ENCODE assay signal across 8 cellular contexts in the genomic region with DNA sequence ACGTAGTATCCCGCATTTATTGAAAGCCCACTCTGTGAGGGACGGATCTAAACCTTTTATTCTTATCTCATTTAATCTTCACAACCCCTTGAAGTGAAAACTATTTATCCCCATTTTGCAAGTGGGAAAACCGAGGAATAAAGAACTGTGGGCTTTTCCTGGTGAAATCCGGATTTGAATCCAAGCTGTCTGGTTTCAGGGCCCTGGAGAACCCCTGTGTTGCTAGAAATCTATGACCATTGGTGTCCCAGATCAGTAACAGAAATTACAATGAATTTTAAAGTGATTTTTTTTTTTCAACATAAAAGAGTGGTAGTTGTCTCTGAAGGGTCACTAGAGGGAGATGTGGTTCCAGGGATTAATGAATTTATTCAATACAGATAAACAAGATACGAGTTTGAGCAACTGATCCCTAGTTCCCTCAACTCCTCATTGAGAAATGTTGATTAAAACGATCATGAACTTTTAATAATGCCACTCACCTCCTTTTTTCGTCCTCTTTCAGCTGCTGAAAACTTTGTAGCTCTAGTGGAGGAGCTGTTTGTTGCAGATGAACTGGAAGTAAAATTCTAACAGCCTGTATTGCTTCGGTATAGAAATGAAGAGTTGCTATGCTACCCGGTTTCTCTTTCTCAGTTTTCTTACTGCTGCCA. TPM values are rescaled to one million over a fixed set of nuclear protein-coding genes. Genes with fewer than 3 reads are reported as not detected.
A peak's percentile ranks its signal among the peaks of the same experiment; 100 is the strongest.
DNase-seq lines count a peak whose midpoint lies in the region; TF ChIP-seq lines count a peak whose summit lies in the region.

No MANE protein-coding gene starts in this region.

- intact Hi-C loops in activated naive CD4-positive, alpha-beta T cell treated with anti-CD3 and anti-CD28 coated beads for 36 hours (cut with micrococcal nuclease): loop anchor here (1.0 to 2.0 kb wide), 14 partner anchors 22 to 799 kb away; a partner anchor contains a TSS
- intact Hi-C loops in adrenal gland (cut with DNase I): loop anchor here in 1 of 2 donors (10.0 kb wide), 1 partner anchor 295 kb away; no protein-coding TSS in a partner anchor

- peak overlapping the region; percentile 99 for H3K27ac Mint-ChIP-seq in activated naive CD4-positive, alpha-beta T cell treated with anti-CD3 and anti-CD28 coated beads for 36 hours

- H3K4me3 Mint-ChIP-seq in activated naive CD4-positive, alpha-beta T cell treated with anti-CD3 and anti-CD28 coated beads for 36 hours: peak overlapping the region; percentile 100

- TF ChIP-seq CTCF in adrenal gland (IDR thresholded peaks at IDR 0.05): peak; percentile 13 to 71 (median 54)

- WGBS in adrenal gland, 4 donors: 3 to 4% (median 3%) methylated on average over 10 of the region's 10 CpGs

- H3K9me3 Mint-ChIP-seq in activated naive CD4-positive, alpha-beta T cell treated with anti-CD3 and anti-CD28 coated beads for 36 hours: no peaks in the 10 kb centered on the region

- no peak for DNase-seq in activated naive CD4-positive, alpha-beta T cell treated with anti-CD3 and anti-CD28 coated beads for 36 hours
- DNase-seq in activated naive CD4-positive, alpha-beta T cell treated with anti-CD3 and anti-CD28 coated beads, Interleukin-2, amount 50 U/mL, for 16 hours: no peak
- peak; percentile 29 for DNase-seq in MV-4-11 (lab: John Stamatoyannopoulos, UW)
- DNase-seq in adrenal gland: no peak
- DNase-seq in iris pigment epithelial cell (ENCODE audit: low read depth): peak; percentile 70
- no peak for DNase-seq in ureter (ENCODE audit: low spot score)
- DNase-seq in iPS-NIHi7 (ENCODE audit: extremely low spot score): no peak

- peak overlapping the region; percentile 8 to 91 (median 76) for H3K4me3 ChIP-seq in adrenal gland
- peak overlapping the region; percentile 90 to 98 (median 97) for H3K4me3 ChIP-seq in subcutaneous abdominal adipose tissue (ENCODE audit: low read depth in 1 of 5, low read length in 5 of 5)

- no peaks in the 10 kb centered on the region for H3K27me3 Mint-ChIP-seq in activated naive CD4-positive, alpha-beta T cell treated with anti-CD3 and anti-CD28 coated beads for 36 hours (ENCODE audit: low read depth)

- no peaks in the 10 kb centered on the region for H3K27me3 ChIP-seq in adrenal gland
- no peaks in the 10 kb centered on the region for H3K27me3 ChIP-seq in subcutaneous abdominal adipose tissue (ENCODE audit: control insufficient read depth in 5 of 5, insufficient read depth in 4 of 5, low read length in 5 of 5)

- no peak for TF ChIP-seq POLR2A in adrenal gland (IDR thresholded peaks at IDR 0.05)

- CTCF ChIA-PET in activated naive CD4-positive, alpha-beta T cell treated with anti-CD3 and anti-CD28 coated beads for 36 hours (lab: Charles Lee): interaction anchor here (0.9 to 4.6 kb wide), 26 partner anchors 9 to 302 kb away, joined by 3 to 33 read pairs (median 5); a partner anchor contains a TSS

- H3K9ac ChIP-seq in subcutaneous abdominal adipose tissue (ENCODE audit: low read length in 5 of 5): peak overlapping the region; percentile 88 to 99 (median 97)

- peaks cover 53% of the 10 kb centered on the region for H3K4me1 Mint-ChIP-seq in activated naive CD4-positive, alpha-beta T cell treated with anti-CD3 and anti-CD28 coated beads for 36 hours (ENCODE audit: low read depth)

- H3K27ac ChIP-seq in adrenal gland: peak overlapping the region; percentile 73 to 89 (median 87)
- peak overlapping the region; percentile 91 for H3K27ac ChIP-seq in subcutaneous abdominal adipose tissue (ENCODE audit: low read depth, low read length)

- H3K36me3 Mint-ChIP-seq in activated naive CD4-positive, alpha-beta T cell treated with anti-CD3 and anti-CD28 coated beads for 36 hours (ENCODE audit: low read depth): peaks cover 55% of the 10 kb centered on the region

- H3K4me1 ChIP-seq in adrenal gland (replicated peaks in 1 of 2) (peaks cover 25 to 38% of the 10 kb centered on the region in 2 donors), subcutaneous abdominal adipose tissue (ENCODE audit: control insufficient read depth in 5 of 5, insufficient read depth in 5 of 5, low read length in 5 of 5) (peaks cover 2 to 35% (median 30%) of the 10 kb centered on the region in 5 donors)

- H3K36me3 ChIP-seq in adrenal gland (replicated peaks in 1 of 2) (peaks cover 0 to 39% of the 10 kb centered on the region in 2 donors), subcutaneous abdominal adipose tissue (ENCODE audit: control insufficient read depth in 5 of 5, insufficient read depth in 5 of 5, low read length in 5 of 5) (peaks cover 16 to 34% (median 32%) of the 10 kb centered on the region in 5 donors)

- H3K9me3 ChIP-seq in adrenal gland (replicated peaks in 1 of 3): no peaks in the 10 kb centered on the region
- H3K9me3 ChIP-seq in subcutaneous abdominal adipose tissue (ENCODE audit: control insufficient read depth in 5 of 5, low read length in 5 of 5): no peaks in the 10 kb centered on the region

RNA-seq across cellular contexts. Expression of a gene that starts 0.9 kb away (rescaled TPM):
- 100 to 1,000 TPM; 486 to 495 TPM for total RNA-seq in activated naive CD4-positive, alpha-beta T cell treated with anti-CD3 and anti-CD28 coated beads for 36 hours
- total RNA-seq in adrenal gland: 100 to 1,000 TPM; 104 to 224 (median 158) TPM
- 100 to 1,000 TPM in 1 of 3 donors, 10 to 100 TPM in 2; 58.4 to 198 (median 59.5) TPM for polyA plus RNA-seq in adrenal gland
- 282 TPM for total RNA-seq in ureter

RNA-seq across cellular contexts. Expression of a gene that starts 28.4 kb away (rescaled TPM):
- total RNA-seq in activated naive CD4-positive, alpha-beta T cell treated with anti-CD3 and anti-CD28 coated beads for 36 hours: under 1 TPM; 0.57 to 0.81 TPM
- total RNA-seq in adrenal gland (1 to 10 TPM in 2 of 8 donors, under 1 TPM in 6; 0.12 to 1.3 (median 0.64) TPM), ureter (0.21 TPM)
- polyA plus RNA-seq in adrenal gland: 1 to 10 TPM in 1 of 3 donors, under 1 TPM in 2; 0.24 to 1.2 (median 0.88) TPM

RNA-seq across cellular contexts. Expression of a gene that starts 28.5 kb away (rescaled TPM):
- total RNA-seq in activated naive CD4-positive, alpha-beta T cell treated with anti-CD3 and anti-CD28 coated beads for 36 hours: 10 to 100 TPM; 18.8 to 20.9 TPM
- total RNA-seq in adrenal gland (10 to 100 TPM in 5 of 8 donors, 1 to 10 TPM in 3; 6.0 to 22.2 (median 10.8) TPM), ureter (6.3 TPM)
- polyA plus RNA-seq in adrenal gland: 10 to 100 TPM in 1 of 3 donors, 1 to 10 TPM in 2; 5.3 to 11.3 (median 8.2) TPM

Comparison
In these comparisons a context has a peak if more than half of its experiments do, and no peak if none do; other contexts are left out.
1. DNase-seq: peak in MV-4-11 (single experiment) and iris pigment epithelial cell (single experiment); none in activated naive CD4-positive, alpha-beta T cell treated with anti-CD3 and anti-CD28 coated beads for 36 hours (single experiment), activated naive CD4-positive, alpha-beta T cell treated with anti-CD3 and anti-CD28 coated beads, Interleukin-2, amount 50 U/mL, for 16 hours (single experiment), adrenal gland (0 of 7), ureter (single experiment) and iPS-NIHi7 (single experiment).